ENCODE assay signal across 8 cellular contexts in the genomic region with DNA sequence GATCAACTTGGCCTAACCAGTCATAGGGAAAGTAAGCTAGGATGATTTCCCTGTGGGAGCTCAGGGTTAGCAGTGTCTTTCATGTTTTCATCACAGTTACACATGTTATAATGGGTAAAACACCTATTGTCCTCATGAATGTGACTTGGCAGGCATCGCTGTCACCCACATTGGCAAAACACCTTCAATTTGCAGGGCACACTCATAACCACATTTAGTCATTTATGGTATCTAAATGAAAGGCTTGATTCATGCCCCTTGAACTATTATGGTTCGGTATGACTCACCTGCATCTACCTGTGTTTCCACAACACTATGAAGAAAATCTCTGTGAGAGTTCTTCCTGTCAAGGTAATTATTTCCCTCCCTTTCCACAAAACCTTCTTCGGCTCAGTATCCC. TPM values are rescaled to one million over a fixed set of nuclear protein-coding genes. Genes with fewer than 3 reads are reported as not detected.
A peak's percentile ranks its signal among the peaks of the same experiment; 100 is the strongest.
DNase-seq lines count a peak whose midpoint lies in the region; ATAC-seq, FAIRE-seq and TF ChIP-seq lines count a peak whose summit lies in the region.

No MANE protein-coding gene starts in this region.

- WGBS in pancreas, 2 donors: 57% methylated on average over 3 of the region's 3 CpGs

- POLR2A ChIA-PET in PC-9 (lab: Charles Lee; ENCODE audit: unreplicated experiment): interaction anchor here (0.5 to 1.1 kb wide), 3 partner anchors 89 to 1710 kb away, joined by 5 to 15 read pairs (median 5); no protein-coding TSS in a partner anchor

- BruUV-seq in PC-9 (replicated peaks; lab: Mats Ljungman, UMichigan): no TSS peak

- ATAC-seq in GM18867 (IDR thresholded peaks at IDR 0.05; ENCODE audit: unreplicated experiment) (peak; percentile 62), HG02678 (IDR thresholded peaks at IDR 0.05; ENCODE audit: unreplicated experiment) (peak; percentile 57), pancreas (peak; percentile 61 to 81 (median 66))

- intact Hi-C loops in PC-9 (cut with micrococcal nuclease; ENCODE audit: unreplicated experiment): loop anchor here (1.0 to 5.0 kb wide), 4 partner anchors 23 to 201 kb away; partner anchors contain the start of gene FRK
- intact Hi-C loops in pancreas (cut with DNase I): loop anchor here in 2 of 3 donors (5.0 to 10.0 kb wide), 2 partner anchors 73 to 81 kb away; no protein-coding TSS in a partner anchor
- intact Hi-C loops in head of caudate nucleus (cut with DNase I): loop anchor here (2.0 kb wide), 1 partner anchor 85 kb away; no protein-coding TSS in a partner anchor

- no peak overlapping the region for H2AFZ ChIP-seq in PC-9

- peak; percentile 38 to 92 for DNase-seq in PC-9
- no peak for DNase-seq in pancreas
- DNase-seq in activated CD8-positive, alpha-beta memory T cell treated with anti-CD3 and anti-CD28 coated beads, Interleukin-2, amount 50 U/mL, for 4 hours: no peak
- DNase-seq in head of caudate nucleus: no peak
- no peak for DNase-seq in medulla oblongata (ENCODE audit: extremely low spot score)
- DNase-seq in GOT3 (lab: John Stamatoyannopoulos, UW): no peak

- no peak overlapping the region for H3K4me3 ChIP-seq in PC-9
- no peak overlapping the region for H3K4me3 ChIP-seq in pancreas

- H3K79me2 ChIP-seq in PC-9 (ENCODE audit: low read depth): peaks cover 14% of the 10 kb centered on the region; the same call in 1 of the 2 replicates

- peak overlapping the region; percentile 41 for H3K4me2 ChIP-seq in PC-9

- H4K20me1 ChIP-seq in PC-9 (ENCODE audit: insufficient read depth): no peaks in the 10 kb centered on the region

- H3F3A ChIP-seq in PC-9 (ENCODE audit: insufficient read depth, low read depth): peaks cover 8% of the 10 kb centered on the region; the same call in 1 of the 2 replicates

- no peaks in the 10 kb centered on the region for H3K9me2 ChIP-seq in PC-9 (ENCODE audit: insufficient read depth)

- peaks cover 7% of the 10 kb centered on the region; the same call in 1 of the 2 replicates for H3K9me3 ChIP-seq in PC-9 (ENCODE audit: insufficient read depth, low read depth)
- H3K9me3 ChIP-seq in pancreas: no peaks in the 10 kb centered on the region

- H3K27ac ChIP-seq in PC-9 (peak overlapping the region; percentile 41), pancreas (peak overlapping the region in 3 of 4 donors; percentile 9 to 57 (median 50))

- H3K27me3 ChIP-seq in PC-9 (ENCODE audit: insufficient read depth, low read depth) (no peaks in the 10 kb centered on the region), pancreas (no peaks in the 10 kb centered on the region)

- TF ChIP-seq CTCF in PC-9 (conservative IDR thresholded peaks at IDR 0.05): no peak
- no peak for TF ChIP-seq CTCF in pancreas (IDR thresholded peaks at IDR 0.05)

- H3K4me1 ChIP-seq in PC-9 (replicated peaks; ENCODE audit: insufficient read depth) (peaks cover 47% of the 10 kb centered on the region), pancreas (peaks cover 7 to 37% (median 35%) of the 10 kb centered on the region in 3 donors)

- CTCF ChIA-PET in PC-9 (lab: Charles Lee): interaction anchor here (0.6 to 1.4 kb wide), 9 partner anchors 46 to 100 kb away, joined by 3 to 23 read pairs (median 4); partner anchors contain the start of genes FRK and NT5DC1

- no peak for FAIRE-seq in pancreas (lab: Jason Lieb, UNC)

- H3K36me3 ChIP-seq in PC-9 (ENCODE audit: low read depth) (no peaks in the 10 kb centered on the region), pancreas (no peaks in the 10 kb centered on the region)

RNA-seq across cellular contexts. Expression of gene FRK, which starts 49.2 kb away (rescaled TPM):
- 14.4 and 17.2 TPM in 2 replicates for total RNA-seq in PC-9 (2021)
- 10 to 100 TPM in 1 of 6 donors, 1 to 10 TPM in 5; 3.9 to 11.6 (median 5.2) TPM for total RNA-seq in pancreas
- polyA plus RNA-seq in pancreas: 1 to 10 TPM in 1 of 2 donors, under 1 TPM in 1; 0.72 to 1.6 TPM

Comparison
In these comparisons a context has a peak if more than half of its experiments do, and no peak if none do; other contexts are left out.
1. DNase-seq: peak in PC-9 (2 of 2); none in pancreas (0 of 6), activated CD8-positive, alpha-beta memory T cell treated with anti-CD3 and anti-CD28 coated beads, Interleukin-2, amount 50 U/mL, for 4 hours (single experiment), head of caudate nucleus (0 of 42), medulla oblongata (single experiment) and GOT3 (single experiment).
2. Peak in every context shown above with its lines, with median percentiles within 50 percentile points of each other: ATAC-seq.